Comparison of ENCODE assay signal across 11 cellular contexts in genomic region chr7:158815471-158816128, GRCh38. TPM values are rescaled to one million over a fixed set of nuclear protein-coding genes. Genes with fewer than 3 reads are reported as not detected.
DNase-seq lines count a peak whose midpoint lies in the region; ATAC-seq and TF ChIP-seq lines count a peak whose summit lies in the region.
"Had no signal": no experiment of that assay in that cellular context is flagged by ENCODE, and none has a peak within 500 bp of the region (broad histone marks: within the 10 kb centered on the region; RNA-seq: fewer than 3 reads in every experiment).

No MANE protein-coding gene starts in this region.

- TF ChIP-seq POLR2A in suprapubic skin (IDR thresholded peaks at IDR 0.05) = no peak
- TF ChIP-seq POLR2A in lower leg skin (IDR thresholded peaks at IDR 0.05) = no peak

- H3K27ac ChIP-seq in left lung (peak overlapping the region; percentile 94 to 96), suprapubic skin (peak overlapping the region; percentile 94), SJCRH30 (no peak overlapping the region)

- no peaks in the 10 kb centered on the region for H3K9me3 Mint-ChIP-seq in activated CD4-positive, alpha-beta T cell treated with anti-CD3 and anti-CD28 coated beads for 36 hours (ENCODE audit: low read depth)
- no peaks in the 10 kb centered on the region for H3K9me3 Mint-ChIP-seq in activated T-helper 1 cell treated with anti-CD3 and anti-CD28 coated beads, Interleukin-12 subunit alpha, Interleukin-12 subunit beta, Interleukin-2, Interleukin-4 antibody, amounts not matched to agents 30 ng/mL and 10 ng/mL and 1 ng/mL, durations not matched to agents 14 hours and 24 hours and 36 hours

- no peak for TF ChIP-seq EP300 in suprapubic skin (IDR thresholded peaks at IDR 0.05)

- H3K27me3 Mint-ChIP-seq in activated CD4-positive, alpha-beta T cell treated with anti-CD3 and anti-CD28 coated beads for 36 hours = no peaks in the 10 kb centered on the region
- H3K27me3 Mint-ChIP-seq in activated T-helper 1 cell treated with anti-CD3 and anti-CD28 coated beads, Interleukin-12 subunit alpha, Interleukin-12 subunit beta, Interleukin-2, Interleukin-4 antibody, amounts not matched to agents 30 ng/mL and 10 ng/mL and 1 ng/mL, durations not matched to agents 14 hours and 24 hours and 36 hours (ENCODE audit: insufficient read depth) = no peaks in the 10 kb centered on the region

- H3K27ac Mint-ChIP-seq in activated CD4-positive, alpha-beta T cell treated with anti-CD3 and anti-CD28 coated beads for 36 hours = peak overlapping the region; percentile 93
- peak overlapping the region; percentile 100 for H3K27ac Mint-ChIP-seq in activated T-helper 1 cell treated with anti-CD3 and anti-CD28 coated beads, Interleukin-12 subunit alpha, Interleukin-12 subunit beta, Interleukin-2, Interleukin-4 antibody, amounts not matched to agents 30 ng/mL and 10 ng/mL and 1 ng/mL, durations not matched to agents 14 hours and 24 hours and 36 hours

- H3K4me3 Mint-ChIP-seq in activated CD4-positive, alpha-beta T cell treated with anti-CD3 and anti-CD28 coated beads for 36 hours = peak overlapping the region; percentile 56
- peak overlapping the region; percentile 58 for H3K4me3 Mint-ChIP-seq in activated T-helper 1 cell treated with anti-CD3 and anti-CD28 coated beads, Interleukin-12 subunit alpha, Interleukin-12 subunit beta, Interleukin-2, Interleukin-4 antibody, amounts not matched to agents 30 ng/mL and 10 ng/mL and 1 ng/mL, durations not matched to agents 14 hours and 24 hours and 36 hours

- POLR2A ChIA-PET in activated CD4-positive, alpha-beta T cell treated with anti-CD3 and anti-CD28 coated beads for 36 hours (lab: Charles Lee) = interaction anchor here (0.6 to 1.3 kb wide), 4 partner anchors 11 to 42 kb away, joined by 3 to 5 read pairs (median 4); partner anchors contain the start of gene ESYT2

- peaks cover 28% of the 10 kb centered on the region for H3K36me3 Mint-ChIP-seq in activated CD4-positive, alpha-beta T cell treated with anti-CD3 and anti-CD28 coated beads for 36 hours (ENCODE audit: low read depth)
- peaks cover 12% of the 10 kb centered on the region for H3K36me3 Mint-ChIP-seq in activated T-helper 1 cell treated with anti-CD3 and anti-CD28 coated beads, Interleukin-12 subunit alpha, Interleukin-12 subunit beta, Interleukin-2, Interleukin-4 antibody, amounts not matched to agents 30 ng/mL and 10 ng/mL and 1 ng/mL, durations not matched to agents 14 hours and 24 hours and 36 hours (ENCODE audit: low read depth)

- peaks cover 93% of the 10 kb centered on the region for H3K4me1 Mint-ChIP-seq in activated CD4-positive, alpha-beta T cell treated with anti-CD3 and anti-CD28 coated beads for 36 hours
- H3K4me1 Mint-ChIP-seq in activated T-helper 1 cell treated with anti-CD3 and anti-CD28 coated beads, Interleukin-12 subunit alpha, Interleukin-12 subunit beta, Interleukin-2, Interleukin-4 antibody, amounts not matched to agents 30 ng/mL and 10 ng/mL and 1 ng/mL, durations not matched to agents 14 hours and 24 hours and 36 hours (ENCODE audit: low read depth) = peaks cover 98% of the 10 kb centered on the region

- CTCF ChIA-PET in activated CD4-positive, alpha-beta T cell treated with anti-CD3 and anti-CD28 coated beads for 36 hours (lab: Charles Lee) = interaction anchor here (0.6 to 1.4 kb wide), 8 partner anchors 9 to 161 kb away, joined by 3 read pairs; no protein-coding TSS in a partner anchor

- ATAC-seq in activated CD4-positive, alpha-beta T cell treated with anti-CD3 and anti-CD28 coated beads for 36 hours = no peak
- no peak for ATAC-seq in left lung

- H3K36me3 ChIP-seq in left lung (peaks cover 0 to 5% of the 10 kb centered on the region in 2 donors), suprapubic skin (no peaks in the 10 kb centered on the region), SJCRH30 (no peaks in the 10 kb centered on the region)

- no peak for TF ChIP-seq CTCF in left lung (IDR thresholded peaks at IDR 0.05)
- no peak for TF ChIP-seq CTCF in suprapubic skin (IDR thresholded peaks at IDR 0.05)
- TF ChIP-seq CTCF in lower leg skin (IDR thresholded peaks at IDR 0.05) = no peak

- H3K27me3 ChIP-seq in left lung = no peaks in the 10 kb centered on the region
- no peaks in the 10 kb centered on the region for H3K27me3 ChIP-seq in suprapubic skin
- no peaks in the 10 kb centered on the region for H3K27me3 ChIP-seq in SJCRH30

- H3K9me3 ChIP-seq in left lung (no peaks in the 10 kb centered on the region), suprapubic skin (no peaks in the 10 kb centered on the region), SJCRH30 (replicated peaks) (no peaks in the 10 kb centered on the region)

- H3K4me1 ChIP-seq in left lung = peaks cover 48 to 85% of the 10 kb centered on the region in 2 donors
- H3K4me1 ChIP-seq in suprapubic skin = peaks cover 89% of the 10 kb centered on the region
- H3K4me1 ChIP-seq in SJCRH30 = peaks cover 26% of the 10 kb centered on the region

- no peak overlapping the region for H3K4me3 ChIP-seq in left lung
- H3K4me3 ChIP-seq in suprapubic skin = peak overlapping the region; percentile 4
- H3K4me3 ChIP-seq in lower leg skin (ENCODE audit: low read depth, poor library complexity, severe bottlenecking) = no peak overlapping the region
- H3K4me3 ChIP-seq in SJCRH30 = no peak overlapping the region

- WGBS in suprapubic skin = 85% methylated on average over 6 of the region's 6 CpGs
- 75 to 82% methylated on average over 6 of the region's 6 CpGs for WGBS in lower leg skin, 2 donors

- DNase-seq in activated CD4-positive, alpha-beta T cell treated with anti-CD3 and anti-CD28 coated beads for 36 hours = no peak
- no peak for DNase-seq in activated CD4-positive, alpha-beta T cell treated with anti-CD3 and anti-CD28 coated beads, Interleukin-2, amount 50 U/mL, for 48 hours
- no peak for DNase-seq in activated T-helper 1 cell treated with anti-CD3 and anti-CD28 coated beads, Interleukin-12 subunit alpha, Interleukin-12 subunit beta, Interleukin-2, Interleukin-4 antibody, amounts not matched to agents 30 ng/mL and 10 ng/mL and 1 ng/mL, durations not matched to agents 14 hours and 24 hours and 36 hours (ENCODE audit: low spot score)
- DNase-seq in left lung (no peak), suprapubic skin (ENCODE audit: low spot score in 2 of 2) (no peak), lower leg skin (ENCODE audit: low spot score in 2 of 2) (no peak), SJCRH30 (no peak), DMS 273 (lab: John Stamatoyannopoulos, UW; ENCODE audit: unreplicated experiment) (no peak)
- DNase-seq: ACHN; activated CD4-positive, alpha-beta T cell treated with anti-CD3 and anti-CD28 coated beads, Interleukin-2, amount 50 U/mL, for 4 hours; KBM-7 had no signal

- intact Hi-C loops in activated CD4-positive, alpha-beta T cell treated with anti-CD3 and anti-CD28 coated beads for 36 hours (cut with DNase I, micrococcal nuclease) = loop anchor here in 1 of 2 experiments (5.0 kb wide), 2 partner anchors 113 to 202 kb away; partner anchors contain the start of gene NCAPG2
- intact Hi-C loops in activated T-helper 1 cell treated with anti-CD3 and anti-CD28 coated beads, Interleukin-12 subunit alpha, Interleukin-12 subunit beta, Interleukin-2, Interleukin-4 antibody, amounts not matched to agents 30 ng/mL and 10 ng/mL and 1 ng/mL, durations not matched to agents 14 hours and 24 hours and 36 hours (cut with micrococcal nuclease) = no loop called here
- intact Hi-C loops in left lung (cut with DNase I) = no loop called here
- intact Hi-C loops in lower leg skin (cut with DNase I; ENCODE audit: low total_unique reads) = no loop called here

RNA-seq across cellular contexts. Expression of gene ESYT2, which starts 13.7 kb away (rescaled TPM):
- 10 to 100 TPM; 68.5 to 73.7 TPM for total RNA-seq in activated CD4-positive, alpha-beta T cell treated with anti-CD3 and anti-CD28 coated beads for 36 hours
- total RNA-seq in activated T-helper 1 cell treated with anti-CD3 and anti-CD28 coated beads, Interleukin-12 subunit alpha, Interleukin-12 subunit beta, Interleukin-2, Interleukin-4 antibody, amounts not matched to agents 30 ng/mL and 10 ng/mL and 1 ng/mL, durations not matched to agents 14 hours and 24 hours and 36 hours = 59.1 and 63.1 TPM in 2 replicates
- 10 to 100 TPM; 69.7 to 75.7 TPM for total RNA-seq in left lung
- total RNA-seq in suprapubic skin = 10 to 100 TPM; 68.3 to 95.8 (median 82.6) TPM
- 100 to 1,000 TPM in 1 of 4 donors, 10 to 100 TPM in 3; 75.5 to 101 (median 78.0) TPM for total RNA-seq in lower leg skin
- total RNA-seq in SJCRH30 (2014; rRNA removed; shearing (Covaris generic)) = 52.6 and 55.2 TPM in 2 replicates

RNA-seq across cellular contexts. Expression of gene DYNC2I1, which starts 40.8 kb away (rescaled TPM):
- total RNA-seq in activated CD4-positive, alpha-beta T cell treated with anti-CD3 and anti-CD28 coated beads for 36 hours = 10 to 100 TPM; 14.0 to 15.2 TPM
- total RNA-seq in activated T-helper 1 cell treated with anti-CD3 and anti-CD28 coated beads, Interleukin-12 subunit alpha, Interleukin-12 subunit beta, Interleukin-2, Interleukin-4 antibody, amounts not matched to agents 30 ng/mL and 10 ng/mL and 1 ng/mL, durations not matched to agents 14 hours and 24 hours and 36 hours = 11.7 and 16.7 TPM in 2 replicates
- total RNA-seq in left lung = 10 to 100 TPM; 10.8 to 17.3 TPM
- total RNA-seq in suprapubic skin = 10 to 100 TPM in 2 of 4 donors, 1 to 10 TPM in 2; 7.2 to 33.5 (median 9.3) TPM
- total RNA-seq in lower leg skin = 10 to 100 TPM; 10.5 to 16.9 (median 13.0) TPM
- total RNA-seq in SJCRH30 (2014; rRNA removed; shearing (Covaris generic)) = 4.4 and 5.4 TPM in 2 replicates
